20 cellular contexts compared by ENCODE assay signal in the genomic region with DNA sequence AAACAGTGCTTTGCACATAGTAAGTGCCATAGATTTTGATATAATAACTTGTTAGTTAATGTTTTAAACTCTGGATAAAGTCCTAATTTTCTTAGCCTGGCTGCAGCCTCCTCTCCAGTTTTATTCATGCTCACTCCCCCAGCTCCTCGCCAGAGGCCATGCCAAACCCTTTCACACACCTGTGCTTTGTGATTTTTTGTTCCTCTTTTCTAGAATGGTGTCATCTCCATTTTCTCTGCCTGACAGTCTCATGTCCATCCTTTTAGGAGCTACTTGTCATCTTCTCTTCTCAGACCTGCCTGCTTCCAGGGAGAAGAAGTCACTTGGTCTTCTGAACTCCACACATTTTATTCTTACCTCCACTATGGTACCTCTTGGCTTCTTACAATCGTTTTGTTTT. TPM values are rescaled to one million over a fixed set of nuclear protein-coding genes. Genes with fewer than 3 reads are reported as not detected.
DNase-seq lines count a peak whose midpoint lies in the region; ATAC-seq and TF ChIP-seq lines count a peak whose summit lies in the region.
"Had no signal": no experiment of that assay in that cellular context is flagged by ENCODE, and none has a peak within 500 bp of the region (broad histone marks: within the 10 kb centered on the region; RNA-seq: fewer than 3 reads in every experiment).

No MANE protein-coding gene starts in this region.

- no peak for TF ChIP-seq CTCF in OCI-LY7 (conservative IDR thresholded peaks at IDR 0.05; ENCODE audit: low read length)

- intact Hi-C loops in OCI-LY7 (cut with micrococcal nuclease; ENCODE audit: unreplicated experiment), result no loop called here

- peak overlapping the region; percentile 44; the same call in 1 of the 2 replicates for H2AFZ ChIP-seq in OCI-LY7 (ENCODE audit: low read length)

- H3K4me3 ChIP-seq in OCI-LY7 (ENCODE audit: low read depth, low read length, poor library complexity, severe bottlenecking), result no peak overlapping the region
- H3K4me3 ChIP-seq: BLaER1 treated with 17β-estradiol and CSF1 and Interleukin-3, amounts not matched to agents 10 nM and 100 nM had no signal

- no peaks in the 10 kb centered on the region for H3K9me2 ChIP-seq in OCI-LY7 (ENCODE audit: insufficient read depth, low read length)

- H3K27ac ChIP-seq in OCI-LY7 (ENCODE audit: low read depth, low read length, poor library complexity, severe bottlenecking), result no peak overlapping the region
- H3K27ac ChIP-seq: BLaER1 treated with 17β-estradiol and CSF1 and Interleukin-3, amounts not matched to agents 10 nM and 100 nM had no signal

- H3K4me1 ChIP-seq in OCI-LY7 (ENCODE audit: insufficient read depth, low read length, poor library complexity, severe bottlenecking), result peaks cover 9% of the 10 kb centered on the region
- H3K4me1 ChIP-seq: BLaER1 treated with 17β-estradiol and CSF1 and Interleukin-3, amounts not matched to agents 10 nM and 100 nM; Caco-2 had no signal

- POLR2A ChIA-PET in OCI-LY7 (lab: Charles Lee), result interaction anchor here (0.6 to 2.2 kb wide), 6 partner anchors 15 to 734 kb away, joined by 3 to 9 read pairs (median 4); no protein-coding TSS in a partner anchor

- DNase-seq in OCI-LY7 (ENCODE audit: low spot score), result peak; percentile 39
- no peak for DNase-seq in NCI-H69 (lab: John Stamatoyannopoulos, UW)
- DNase-seq in Ammon's horn (ENCODE audit: low spot score), result no peak
- DNase-seq: Caco-2; CD4-positive, alpha-beta memory T cell; DND-41; MV-4-11; NCI-H1105 treated with DMSO at 0.1 percent for 48 hours; NCI-H2029 treated with DMSO at 0.1 percent for 48 hours; NCI-H2171; NCI-H345; NCI-H524; OCI-M1 had no signal

- no peaks in the 10 kb centered on the region for H3K79me2 ChIP-seq in OCI-LY7 (ENCODE audit: insufficient read depth, low read depth, low read length)

- BruUV-seq in OCI-LY7 (replicated peaks; lab: Mats Ljungman, UMichigan), result no TSS peak

- no peaks in the 10 kb centered on the region for H3K9me3 ChIP-seq in OCI-LY7 (ENCODE audit: low read length)
- H3K9me3 ChIP-seq: BLaER1 treated with 17β-estradiol and CSF1 and Interleukin-3, amounts not matched to agents 10 nM and 100 nM; Caco-2 had no signal

- peak overlapping the region; percentile 19 for H3K4me2 ChIP-seq in OCI-LY7 (ENCODE audit: low read length)
- H3K4me2 ChIP-seq: BLaER1 treated with 17β-estradiol and CSF1 and Interleukin-3, amounts not matched to agents 10 nM and 100 nM had no signal

- no peaks in the 10 kb centered on the region for H4K20me1 ChIP-seq in OCI-LY7 (ENCODE audit: insufficient read depth, low read length)
- H4K20me1 ChIP-seq: BLaER1 treated with 17β-estradiol and CSF1 and Interleukin-3, amounts not matched to agents 10 nM and 100 nM had no signal

- H3K36me3 ChIP-seq in OCI-LY7 (ENCODE audit: insufficient read depth, low read length), result no peaks in the 10 kb centered on the region
- H3K36me3 ChIP-seq: BLaER1 treated with 17β-estradiol and CSF1 and Interleukin-3, amounts not matched to agents 10 nM and 100 nM had no signal

- ATAC-seq in GM18867 (IDR thresholded peaks at IDR 0.05; ENCODE audit: unreplicated experiment), result peak; percentile 60
- peak; percentile 60 for ATAC-seq in HG02852 (IDR thresholded peaks at IDR 0.05; ENCODE audit: unreplicated experiment)
- no peak for ATAC-seq in HG02981 (IDR thresholded peaks at IDR 0.05; ENCODE audit: unreplicated experiment)
- ATAC-seq in HG02610 (IDR thresholded peaks at IDR 0.05; ENCODE audit: unreplicated experiment), result no peak
- ATAC-seq: HCT116, Right ventricle myocardium inferior had no signal

- CTCF ChIA-PET in OCI-LY7 (lab: Charles Lee; ENCODE audit: unreplicated experiment), result no interaction called here

RNA-seq across cellular contexts. Expression of a gene that starts 55.8 kb away (rescaled TPM):
- total RNA-seq in OCI-LY7 (2014; rRNA removed; shearing (Covaris generic)), result 3.8 and 6.6 TPM in 2 replicates
- 32.0 and 32.4 TPM in 2 replicates for total RNA-seq in OCI-LY7 (2022)

Comparison
In these comparisons a context has a peak if more than half of its experiments do, and no peak if none do; other contexts are left out.
1. ATAC-seq: peak in GM18867 (single experiment) and HG02852 (single experiment); none in HG02981 (single experiment) and HG02610 (single experiment).